In the genomic region with DNA sequence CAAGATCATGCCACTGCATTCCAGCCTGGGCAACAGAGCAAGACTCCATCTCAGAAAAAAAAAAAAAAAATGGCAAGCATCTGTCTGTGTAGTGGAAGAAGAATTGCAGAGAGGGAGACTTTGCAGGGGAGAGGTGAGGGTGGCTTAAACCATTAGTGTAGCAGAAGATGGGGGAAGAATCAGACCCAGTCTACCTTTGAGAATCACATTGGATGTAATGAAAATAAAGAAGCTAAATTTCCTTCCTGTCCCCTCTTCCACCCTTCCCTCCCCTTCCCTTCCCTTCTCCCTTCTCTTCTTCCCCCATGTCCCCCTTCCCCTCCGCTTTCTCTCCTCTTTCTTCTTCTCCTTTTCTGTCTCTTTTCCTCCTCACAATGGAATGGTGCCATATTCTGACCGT, we compare ENCODE assay signal across 1 cellular context.
TF ChIP-seq lines count a peak whose summit lies in the region.

No MANE protein-coding gene starts in this region.

TF ChIP-seq in HEK293, 187 proteins besides CTCF, POLR2A, EP300 and RAD21:
- TF ChIP-seq, protein P1, sequence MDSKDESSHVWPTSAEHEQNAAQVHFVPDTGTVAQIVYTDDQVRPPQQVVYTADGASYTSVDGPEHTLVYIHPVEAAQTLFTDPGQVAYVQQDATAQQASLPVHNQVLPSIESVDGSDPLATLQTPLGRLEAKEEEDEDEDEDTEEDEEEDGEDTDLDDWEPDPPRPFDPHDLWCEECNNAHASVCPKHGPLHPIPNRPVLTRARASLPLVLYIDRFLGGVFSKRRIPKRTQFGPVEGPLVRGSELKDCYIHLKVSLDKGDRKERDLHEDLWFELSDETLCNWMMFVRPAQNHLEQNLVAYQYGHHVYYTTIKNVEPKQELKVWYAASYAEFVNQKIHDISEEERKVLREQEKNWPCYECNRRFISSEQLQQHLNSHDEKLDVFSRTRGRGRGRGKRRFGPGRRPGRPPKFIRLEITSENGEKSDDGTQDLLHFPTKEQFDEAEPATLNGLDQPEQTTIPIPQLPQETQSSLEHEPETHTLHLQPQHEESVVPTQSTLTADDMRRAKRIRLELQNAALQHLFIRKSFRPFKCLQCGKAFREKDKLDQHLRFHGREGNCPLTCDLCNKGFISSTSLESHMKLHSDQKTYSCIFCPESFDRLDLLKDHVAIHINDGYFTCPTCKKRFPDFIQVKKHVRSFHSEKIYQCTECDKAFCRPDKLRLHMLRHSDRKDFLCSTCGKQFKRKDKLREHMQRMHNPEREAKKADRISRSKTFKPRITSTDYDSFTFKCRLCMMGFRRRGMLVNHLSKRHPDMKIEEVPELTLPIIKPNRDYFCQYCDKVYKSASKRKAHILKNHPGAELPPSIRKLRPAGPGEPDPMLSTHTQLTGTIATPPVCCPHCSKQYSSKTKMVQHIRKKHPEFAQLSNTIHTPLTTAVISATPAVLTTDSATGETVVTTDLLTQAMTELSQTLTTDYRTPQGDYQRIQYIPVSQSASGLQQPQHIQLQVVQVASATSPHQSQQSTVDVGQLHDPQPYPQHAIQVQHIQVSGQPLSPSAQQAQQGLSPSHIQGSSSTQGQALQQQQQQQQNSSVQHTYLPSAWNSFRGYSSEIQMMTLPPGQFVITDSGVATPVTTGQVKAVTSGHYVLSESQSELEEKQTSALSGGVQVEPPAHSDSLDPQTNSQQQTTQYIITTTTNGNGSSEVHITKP (tag by site-specific recombination; IDR thresholded peaks at IDR 0.05): peak; percentile 77
- TF ChIP-seq ZNF624 (tag by site-specific recombination; IDR thresholded peaks at IDR 0.05): no peak
TF ChIP-seq in HEK293: peak in this region for 1.
